Comparison of ENCODE assay signal across 25 cellular contexts in the genomic region with DNA sequence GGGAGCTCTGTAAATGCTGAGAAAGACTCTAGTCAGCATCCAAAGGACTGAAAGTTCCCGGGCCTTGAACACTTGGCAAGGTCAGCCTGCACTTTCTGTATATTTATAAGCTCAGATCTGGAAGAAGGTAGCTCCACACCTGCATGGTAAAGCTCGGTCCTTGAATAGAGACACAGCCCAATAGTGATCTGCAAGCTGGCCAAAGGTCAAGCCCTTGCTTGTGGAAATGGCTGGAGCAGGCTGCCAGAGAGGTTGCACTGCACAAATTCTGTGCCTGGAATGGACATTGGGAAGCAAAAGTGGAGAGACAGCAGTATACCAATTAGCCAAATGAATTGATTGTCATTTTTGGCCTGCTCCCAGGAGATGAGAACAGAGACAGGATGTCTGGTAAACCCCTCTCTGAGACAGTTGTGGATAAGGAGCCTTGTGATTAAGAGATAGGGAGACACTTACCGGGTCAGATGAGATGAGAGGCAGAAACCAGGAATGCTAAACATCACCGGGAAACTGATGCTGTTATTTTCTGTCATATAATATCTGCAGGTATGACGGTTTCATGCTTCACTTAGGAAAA. TPM values are rescaled to one million over a fixed set of nuclear protein-coding genes. Genes with fewer than 3 reads are reported as not detected.
"Had no signal": no experiment of that assay in that cellular context is flagged by ENCODE, and none has a peak within 500 bp of the region (broad histone marks: within the 10 kb centered on the region; RNA-seq: fewer than 3 reads in every experiment).

No MANE protein-coding gene starts in this region.

- DNase-seq: activated CD4-positive, CD25-positive, alpha-beta regulatory T cell treated with anti-CD3 and anti-CD28 coated beads, Interleukin-2, amount 50 U/mL, for 72 hours; activated CD8-positive, alpha-beta memory T cell treated with anti-CD3 and anti-CD28 coated beads for 24 hours; activated CD8-positive, alpha-beta memory T cell treated with anti-CD3 and anti-CD28 coated beads, Interleukin-2, amount 50 U/mL, for 4 hours; activated naive CD4-positive, alpha-beta T cell treated with Interleukin-2 at 50 U/mL for 16 hours; activated naive CD8-positive, alpha-beta T cell treated with anti-CD3 and anti-CD28 coated beads, Interleukin-2, amount 10 ng/mL, durations not matched to agents 7 days and 5 days; activated T-cell treated with anti-CD3 and anti-CD28 coated beads, Interleukin-2, amount 50 U/mL, for 4 hours; amniotic stem cell; colonic mucosa; dorsolateral prefrontal cortex; effector memory CD8-positive, alpha-beta T cell; immature natural killer cell; kidney glomerular epithelial cell; left ventricle myocardium inferior; mucosa of descending colon; retina; spleen; stimulated activated CD4-positive, alpha-beta T cell treated with anti-CD3 and anti-CD28 coated beads, Interleukin-4, amount 100 ng/mL, for 1 hour; stimulated activated naive CD4-positive, alpha-beta T cell; testis had no signal

- ATAC-seq: activated T-cell treated with anti-CD3 and anti-CD28 coated beads, Interleukin-2, amount 50 U/mL, for 4 hours; effector memory CD8-positive, alpha-beta T cell; esophagus mucosa; mucosa of descending colon had no signal

- H3K4me3 Mint-ChIP-seq: activated naive CD8-positive, alpha-beta T cell treated with anti-CD3 and anti-CD28 coated beads, Interleukin-2, amount 10 ng/mL, durations not matched to agents 7 days and 5 days; activated T-cell treated with anti-CD3 and anti-CD28 coated beads, Interleukin-2, amount 50 U/mL, for 4 hours; effector memory CD8-positive, alpha-beta T cell; immature natural killer cell; neural crest cell; T-helper 2 cell treated with Interferon-gamma antibody and Interleukin-4, amounts not matched to agents 5 μg/mL and 100 μg/mL, for 36 hours; type B pancreatic cell had no signal

- H3K9me3 Mint-ChIP-seq: activated naive CD8-positive, alpha-beta T cell treated with anti-CD3 and anti-CD28 coated beads, Interleukin-2, amount 10 ng/mL, durations not matched to agents 7 days and 5 days; activated T-cell treated with anti-CD3 and anti-CD28 coated beads, Interleukin-2, amount 50 U/mL, for 4 hours; activated T-helper 2 cell treated with anti-CD3 and anti-CD28 coated beads, Interferon-gamma antibody, Interleukin-2, Interleukin-4, amounts not matched to agents 10 μg/mL and 5 μg/mL and 100 μg/mL, durations not matched to agents 14 hours and 24 hours and 36 hours; effector memory CD8-positive, alpha-beta T cell; immature natural killer cell; T-helper 2 cell treated with Interferon-gamma antibody and Interleukin-4, amounts not matched to agents 5 μg/mL and 100 μg/mL, for 36 hours; type B pancreatic cell had no signal

- H3K27me3 Mint-ChIP-seq: activated naive CD8-positive, alpha-beta T cell treated with anti-CD3 and anti-CD28 coated beads, Interleukin-2, amount 10 ng/mL, durations not matched to agents 7 days and 5 days had no signal

- H3K4me1 Mint-ChIP-seq: immature natural killer cell, neural crest cell had no signal

- H3K36me3 Mint-ChIP-seq: activated naive CD8-positive, alpha-beta T cell treated with anti-CD3 and anti-CD28 coated beads, Interleukin-2, amount 10 ng/mL, durations not matched to agents 7 days and 5 days; immature natural killer cell; type B pancreatic cell had no signal

- H3K27ac Mint-ChIP-seq: activated naive CD8-positive, alpha-beta T cell treated with anti-CD3 and anti-CD28 coated beads, Interleukin-2, amount 10 ng/mL, durations not matched to agents 7 days and 5 days; activated T-helper 2 cell treated with anti-CD3 and anti-CD28 coated beads, Interferon-gamma antibody, Interleukin-2, Interleukin-4, amounts not matched to agents 10 μg/mL and 5 μg/mL and 100 μg/mL, durations not matched to agents 14 hours and 24 hours and 36 hours; effector memory CD8-positive, alpha-beta T cell; immature natural killer cell; T-helper 2 cell treated with Interferon-gamma antibody and Interleukin-4, amounts not matched to agents 5 μg/mL and 100 μg/mL, for 36 hours; type B pancreatic cell had no signal

RNA-seq across cellular contexts. Expression of gene LGI1, which starts 47.3 kb away (rescaled TPM):
- total RNA-seq: activated naive CD8-positive, alpha-beta T cell treated with anti-CD3 and anti-CD28 coated beads, Interleukin-2, amount 10 ng/mL, durations not matched to agents 7 days and 5 days; activated T-cell treated with anti-CD3 and anti-CD28 coated beads, Interleukin-2, amount 50 U/mL, for 4 hours; activated T-helper 2 cell treated with anti-CD3 and anti-CD28 coated beads, Interferon-gamma antibody, Interleukin-2, Interleukin-4, amounts not matched to agents 10 μg/mL and 5 μg/mL and 100 μg/mL, durations not matched to agents 14 hours and 24 hours and 36 hours; endothelial cell of umbilical vein; esophagus mucosa; left ventricle myocardium inferior; spleen had no signal
- polyA plus RNA-seq: endothelial cell of umbilical vein, immature natural killer cell had no signal
